In genomic region chrX:153343674-153344073, GRCh38 we compare ENCODE assay signal across 36 cellular contexts. TPM values are rescaled to one million over a fixed set of nuclear protein-coding genes. Genes with fewer than 3 reads are reported as not detected.
DNase-seq lines count a peak whose midpoint lies in the region; ATAC-seq and TF ChIP-seq lines count a peak whose summit lies in the region.
"Had no signal": no experiment of that assay in that cellular context is flagged by ENCODE, and none has a peak within 500 bp of the region (broad histone marks: within the 10 kb centered on the region; RNA-seq: fewer than 3 reads in every experiment).

No MANE protein-coding gene starts in this region.

- H3K27ac Mint-ChIP-seq in T-helper 1 cell treated with Interleukin-12 subunit alpha and Interleukin-12 subunit beta and Interleukin-4 antibody, amounts not matched to agents 30 μg/mL and 1 μg/mL, for 36 hours: peak overlapping the region; percentile 95
- peak overlapping the region; percentile 95 for H3K27ac Mint-ChIP-seq in activated naive CD4-positive, alpha-beta T cell treated with anti-CD3 and anti-CD28 coated beads, Interleukin-2, amount 50 U/mL, for 24 hours
- peak overlapping the region; percentile 86 for H3K27ac Mint-ChIP-seq in activated naive CD8-positive, alpha-beta T cell treated with anti-CD3 and anti-CD28 coated beads for 36 hours
- peak overlapping the region; percentile 88 for H3K27ac Mint-ChIP-seq in stimulated activated effector memory CD8-positive, alpha-beta T cell treated with anti-CD3 and anti-CD28 coated beads, Interleukin-12 subunit alpha, Interleukin-12 subunit beta, amount 100 ng/mL, for 72 hours
- H3K27ac Mint-ChIP-seq in neural progenitor cell: no peak overlapping the region

- H3F3A ChIP-seq in neural progenitor cell (ENCODE audit: low read depth): no peaks in the 10 kb centered on the region

- H3K9ac ChIP-seq in neural progenitor cell: no peak overlapping the region
- H3K9ac ChIP-seq: BLaER1 treated with 17β-estradiol and CSF1 and Interleukin-3, amounts not matched to agents 10 nM and 100 nM; parathyroid adenoma had no signal

- DNase-seq in T-helper 1 cell: no peak
- DNase-seq in activated naive CD4-positive, alpha-beta T cell treated with anti-CD3 and anti-CD28 coated beads, Interleukin-2, amount 50 U/mL, for 16 hours: no peak
- no peak for DNase-seq in activated naive CD8-positive, alpha-beta T cell treated with anti-CD3 and anti-CD28 coated beads for 36 hours
- no peak for DNase-seq in stimulated activated effector memory CD8-positive, alpha-beta T cell treated with anti-CD3 and anti-CD28 coated beads, Interleukin-12 subunit alpha, Interleukin-12 subunit beta, amount 100 ng/mL, for 72 hours (ENCODE audit: low spot score in 2 of 2)
- DNase-seq in neural progenitor cell (ENCODE audit: low spot score): no peak
- DNase-seq in ascending aorta (ENCODE audit: low spot score in 2 of 2): no peak
- DNase-seq: activated effector memory CD4-positive, alpha-beta T cell treated with anti-CD3 and anti-CD28 coated beads, Interleukin-2, amount 50 U/mL, for 16 hours; Calu3; DMS79 treated with DMSO at 0.1 percent for 48 hours; effector memory CD4-positive, alpha-beta T cell; GDM1; HCEC 1CT; hypothalamus; left cardiac atrium; MM.1S; mucosa of descending colon; NCI-H1105 treated with DMSO at 0.1 percent for 48 hours; NCI-H2029 treated with DMSO at 0.1 percent for 48 hours; NCI-H524; OCI-M1; retina; stimulated activated naive B cell treated with anti-CD40 and anti-IgM and Interleukin-4, amounts not matched to agents 10 μg/mL and 1 μg/mL and 100 μg/mL, for 72 hours; upper lobe of right lung had no signal

- no peak overlapping the region for H2AFZ ChIP-seq in neural progenitor cell (replicated peaks)
- H2AFZ ChIP-seq: parathyroid adenoma had no signal

- no peaks in the 10 kb centered on the region for H3K4me1 ChIP-seq in neural progenitor cell
- H3K4me1 ChIP-seq in ascending aorta: no peaks in the 10 kb centered on the region
- H3K4me1 ChIP-seq: parathyroid adenoma, upper lobe of right lung had no signal

- no peak for ATAC-seq in stimulated activated effector memory CD8-positive, alpha-beta T cell treated with anti-CD3 and anti-CD28 coated beads, Interleukin-12 subunit alpha, Interleukin-12 subunit beta, amount 100 ng/mL, for 72 hours
- ATAC-seq: HepG2; left cardiac atrium; mucosa of descending colon; stimulated activated naive B cell treated with anti-CD40 and anti-IgM and Interleukin-4, amounts not matched to agents 10 μg/mL and 1 μg/mL and 100 μg/mL, for 72 hours; upper lobe of right lung had no signal

- peaks cover 44% of the 10 kb centered on the region for H3K36me3 Mint-ChIP-seq in T-helper 1 cell treated with Interleukin-12 subunit alpha and Interleukin-12 subunit beta and Interleukin-4 antibody, amounts not matched to agents 30 μg/mL and 1 μg/mL, for 36 hours (ENCODE audit: low read depth)
- H3K36me3 Mint-ChIP-seq in activated naive CD4-positive, alpha-beta T cell treated with anti-CD3 and anti-CD28 coated beads, Interleukin-2, amount 50 U/mL, for 24 hours: peaks cover 29% of the 10 kb centered on the region
- H3K36me3 Mint-ChIP-seq in activated naive CD8-positive, alpha-beta T cell treated with anti-CD3 and anti-CD28 coated beads for 36 hours: peaks cover 76% of the 10 kb centered on the region
- peaks cover 72% of the 10 kb centered on the region for H3K36me3 Mint-ChIP-seq in stimulated activated effector memory CD8-positive, alpha-beta T cell treated with anti-CD3 and anti-CD28 coated beads, Interleukin-12 subunit alpha, Interleukin-12 subunit beta, amount 100 ng/mL, for 72 hours
- H3K36me3 Mint-ChIP-seq in neural progenitor cell: peaks cover 32% of the 10 kb centered on the region

- H3K27me3 Mint-ChIP-seq in T-helper 1 cell treated with Interleukin-12 subunit alpha and Interleukin-12 subunit beta and Interleukin-4 antibody, amounts not matched to agents 30 μg/mL and 1 μg/mL, for 36 hours (ENCODE audit: low read depth): no peaks in the 10 kb centered on the region
- no peaks in the 10 kb centered on the region for H3K27me3 Mint-ChIP-seq in activated naive CD4-positive, alpha-beta T cell treated with anti-CD3 and anti-CD28 coated beads, Interleukin-2, amount 50 U/mL, for 24 hours
- H3K27me3 Mint-ChIP-seq in activated naive CD8-positive, alpha-beta T cell treated with anti-CD3 and anti-CD28 coated beads for 36 hours: no peaks in the 10 kb centered on the region
- H3K27me3 Mint-ChIP-seq in neural progenitor cell (ENCODE audit: insufficient read depth, low read depth): peaks cover 2% of the 10 kb centered on the region
- H3K27me3 Mint-ChIP-seq: stimulated activated naive B cell treated with anti-CD40 and anti-IgM and Interleukin-4, amounts not matched to agents 10 μg/mL and 1 μg/mL and 100 μg/mL, for 72 hours had no signal

- peaks cover 4% of the 10 kb centered on the region for H4K20me1 ChIP-seq in neural progenitor cell (ENCODE audit: low read depth)

- no peak overlapping the region for H3K4me2 ChIP-seq in neural progenitor cell
- H3K4me2 ChIP-seq: BLaER1 treated with 17β-estradiol and CSF1 and Interleukin-3, amounts not matched to agents 10 nM and 100 nM had no signal

- TF ChIP-seq CTCF in neural progenitor cell (IDR thresholded peaks at IDR 0.05) (no peak), ascending aorta (IDR thresholded peaks at IDR 0.05) (no peak)

- H3K27ac ChIP-seq in neural progenitor cell: no peak overlapping the region
- H3K27ac ChIP-seq in ascending aorta: no peak overlapping the region
- H3K27ac ChIP-seq: 22Rv1; BLaER1 treated with 17β-estradiol and CSF1 and Interleukin-3, amounts not matched to agents 10 nM and 100 nM; parathyroid adenoma; RWPE1; skin epidermis; upper lobe of right lung had no signal

- no peaks in the 10 kb centered on the region for H3K27me3 ChIP-seq in neural progenitor cell
- H3K27me3 ChIP-seq in ascending aorta: no peaks in the 10 kb centered on the region
- H3K27me3 ChIP-seq: upper lobe of right lung had no signal

- H3K79me2 ChIP-seq in neural progenitor cell (ENCODE audit: low read depth): peaks cover 6% of the 10 kb centered on the region

- H3K9me3 Mint-ChIP-seq in T-helper 1 cell treated with Interleukin-12 subunit alpha and Interleukin-12 subunit beta and Interleukin-4 antibody, amounts not matched to agents 30 μg/mL and 1 μg/mL, for 36 hours: peaks cover 14% of the 10 kb centered on the region
- peaks cover 6% of the 10 kb centered on the region for H3K9me3 Mint-ChIP-seq in activated naive CD4-positive, alpha-beta T cell treated with anti-CD3 and anti-CD28 coated beads, Interleukin-2, amount 50 U/mL, for 24 hours
- H3K9me3 Mint-ChIP-seq in activated naive CD8-positive, alpha-beta T cell treated with anti-CD3 and anti-CD28 coated beads for 36 hours: peaks cover 15% of the 10 kb centered on the region
- no peaks in the 10 kb centered on the region for H3K9me3 Mint-ChIP-seq in stimulated activated effector memory CD8-positive, alpha-beta T cell treated with anti-CD3 and anti-CD28 coated beads, Interleukin-12 subunit alpha, Interleukin-12 subunit beta, amount 100 ng/mL, for 72 hours
- peaks cover 19% of the 10 kb centered on the region for H3K9me3 Mint-ChIP-seq in neural progenitor cell

- intact Hi-C loops in ascending aorta (cut with DNase I): no loop called here

- H3K4me3 Mint-ChIP-seq in T-helper 1 cell treated with Interleukin-12 subunit alpha and Interleukin-12 subunit beta and Interleukin-4 antibody, amounts not matched to agents 30 μg/mL and 1 μg/mL, for 36 hours: peak overlapping the region; percentile 83
- H3K4me3 Mint-ChIP-seq in activated naive CD4-positive, alpha-beta T cell treated with anti-CD3 and anti-CD28 coated beads, Interleukin-2, amount 50 U/mL, for 24 hours: peak overlapping the region; percentile 56
- peak overlapping the region; percentile 56 for H3K4me3 Mint-ChIP-seq in activated naive CD8-positive, alpha-beta T cell treated with anti-CD3 and anti-CD28 coated beads for 36 hours
- peak overlapping the region; percentile 14 for H3K4me3 Mint-ChIP-seq in stimulated activated effector memory CD8-positive, alpha-beta T cell treated with anti-CD3 and anti-CD28 coated beads, Interleukin-12 subunit alpha, Interleukin-12 subunit beta, amount 100 ng/mL, for 72 hours
- no peak overlapping the region for H3K4me3 Mint-ChIP-seq in neural progenitor cell
- H3K4me3 Mint-ChIP-seq: stimulated activated naive B cell treated with anti-CD40 and anti-IgM and Interleukin-4, amounts not matched to agents 10 μg/mL and 1 μg/mL and 100 μg/mL, for 72 hours had no signal

- H3K36me3 ChIP-seq in neural progenitor cell: peaks cover 3% of the 10 kb centered on the region
- peaks cover 26 to 29% of the 10 kb centered on the region in 2 donors for H3K36me3 ChIP-seq in ascending aorta

- peaks cover 47% of the 10 kb centered on the region for H3K4me1 Mint-ChIP-seq in T-helper 1 cell treated with Interleukin-12 subunit alpha and Interleukin-12 subunit beta and Interleukin-4 antibody, amounts not matched to agents 30 μg/mL and 1 μg/mL, for 36 hours (ENCODE audit: low read depth)
- H3K4me1 Mint-ChIP-seq in activated naive CD4-positive, alpha-beta T cell treated with anti-CD3 and anti-CD28 coated beads, Interleukin-2, amount 50 U/mL, for 24 hours: peaks cover 58% of the 10 kb centered on the region
- H3K4me1 Mint-ChIP-seq in activated naive CD8-positive, alpha-beta T cell treated with anti-CD3 and anti-CD28 coated beads for 36 hours: peaks cover 47% of the 10 kb centered on the region
- H3K4me1 Mint-ChIP-seq in stimulated activated effector memory CD8-positive, alpha-beta T cell treated with anti-CD3 and anti-CD28 coated beads, Interleukin-12 subunit alpha, Interleukin-12 subunit beta, amount 100 ng/mL, for 72 hours: peaks cover 44% of the 10 kb centered on the region
- no peaks in the 10 kb centered on the region for H3K4me1 Mint-ChIP-seq in neural progenitor cell

- H3K9me3 ChIP-seq in neural progenitor cell (ENCODE audit: low read depth): no peaks in the 10 kb centered on the region
- H3K9me3 ChIP-seq in ascending aorta: no peaks in the 10 kb centered on the region
- H3K9me3 ChIP-seq: mucosa of descending colon, upper lobe of right lung had no signal

- H3K4me3 ChIP-seq in neural progenitor cell: no peak overlapping the region
- no peak overlapping the region for H3K4me3 ChIP-seq in ascending aorta
- H3K4me3 ChIP-seq: BLaER1 treated with 17β-estradiol and CSF1 and Interleukin-3, amounts not matched to agents 10 nM and 100 nM; mucosa of descending colon; skin epidermis; upper lobe of right lung had no signal

RNA-seq across cellular contexts. Expression of gene ZNF275, which starts 9.7 kb away (rescaled TPM):
- total RNA-seq in activated naive CD8-positive, alpha-beta T cell treated with anti-CD3 and anti-CD28 coated beads for 36 hours: 10 to 100 TPM; 12.5 to 13.9 TPM
- total RNA-seq in neural progenitor cell (ENCODE audit: low replicate concordance) (7.5 and 8.2 TPM in 2 replicates), ascending aorta (2.2 TPM)

RNA-seq across cellular contexts. Expression of gene PNMA6F, which starts 22.1 kb away (rescaled TPM):
- total RNA-seq in activated naive CD8-positive, alpha-beta T cell treated with anti-CD3 and anti-CD28 coated beads for 36 hours: not detected
- 0.22 TPM in 1 of 2 replicates, not detected in the other for total RNA-seq in neural progenitor cell (ENCODE audit: low replicate concordance)
- not detected for total RNA-seq in ascending aorta
- total RNA-seq: bronchial epithelial cell, Calu3, epithelial cell of proximal tubule, HepG2, left cardiac atrium, lung microvascular endothelial cell, mucosa of descending colon, SK-MEL-5, upper lobe of right lung had no signal

RNA-seq across cellular contexts. Expression of gene PNMA6E, which starts 57.5 kb away (rescaled TPM):
- not detected for total RNA-seq in activated naive CD8-positive, alpha-beta T cell treated with anti-CD3 and anti-CD28 coated beads for 36 hours
- total RNA-seq in neural progenitor cell (ENCODE audit: low replicate concordance) (not detected in 2 replicates), ascending aorta (not detected)
- total RNA-seq: bronchial epithelial cell, Calu3, epithelial cell of proximal tubule, HepG2, left cardiac atrium, lung microvascular endothelial cell, mucosa of descending colon, SK-MEL-5, temporal lobe had no signal
